In genomic region chr3:39370450-39370849, GRCh38 we compare ENCODE assay signal across 5 cellular contexts. TPM values are rescaled to one million over a fixed set of nuclear protein-coding genes. Genes with fewer than 3 reads are reported as not detected.
"Had no signal": no experiment of that assay in that cellular context is flagged by ENCODE, and none has a peak within 500 bp of the region (broad histone marks: within the 10 kb centered on the region; RNA-seq: fewer than 3 reads in every experiment).

No MANE protein-coding gene starts in this region.

RNA-seq across cellular contexts. Expression of gene CCR8, which starts 40.9 kb away (rescaled TPM):
- total RNA-seq: HepG2, HT-29, HT1080, IMR-90 had no signal
- polyA plus RNA-seq: HepG2, IgD-negative memory B cell, IMR-90 had no signal
